17 cellular contexts compared by ENCODE assay signal in genomic region chr14:76901171-76902055, GRCh38.
DNase-seq lines count a peak whose midpoint lies in the region; ATAC-seq and TF ChIP-seq lines count a peak whose summit lies in the region.
"Had no signal": no experiment of that assay in that cellular context is flagged by ENCODE, and none has a peak within 500 bp of the region (broad histone marks: within the 10 kb centered on the region; RNA-seq: fewer than 3 reads in every experiment).

No MANE protein-coding gene starts in this region.

- peaks cover 0 to 1% (median 0%) of the 10 kb centered on the region in 7 donors for H3K9me3 Mint-ChIP-seq in CD4-positive, CD25-positive, alpha-beta regulatory T cell
- H3K9me3 Mint-ChIP-seq: effector memory CD8-positive, alpha-beta T cell had no signal

- H3K9me3 ChIP-seq in CD4-positive, CD25-positive, alpha-beta regulatory T cell (ENCODE audit: control insufficient read depth in 2 of 2, low read length in 2 of 2), result no peaks in the 10 kb centered on the region
- H3K9me3 ChIP-seq in ascending aorta, result no peaks in the 10 kb centered on the region
- H3K9me3 ChIP-seq: left ventricle myocardium inferior had no signal

- TF ChIP-seq POLR2A in GM18505 (IDR thresholded peaks at IDR 0.05; ENCODE audit: borderline replicate concordance, extremely low read depth, insufficient read depth, insufficient read length), result no peak

- H3K36me3 Mint-ChIP-seq in CD4-positive, CD25-positive, alpha-beta regulatory T cell, result no peaks in the 10 kb centered on the region

- H3K4me1 ChIP-seq in CD4-positive, CD25-positive, alpha-beta regulatory T cell (ENCODE audit: control insufficient read depth, insufficient read depth, low read length, poor library complexity, severe bottlenecking), result peaks cover 13% of the 10 kb centered on the region
- H3K4me1 ChIP-seq in ascending aorta, result peaks cover 10 to 30% of the 10 kb centered on the region in 2 donors

- peaks cover 6% of the 10 kb centered on the region for H3K27me3 Mint-ChIP-seq in CD4-positive, CD25-positive, alpha-beta regulatory T cell
- H3K27me3 Mint-ChIP-seq: B cell had no signal

- no peak for ATAC-seq in CD4-positive, CD25-positive, alpha-beta regulatory T cell (ENCODE audit: low read depth in 2 of 2)
- peak; percentile 25 for ATAC-seq in sciatic nerve
- ATAC-seq in HG03378 (IDR thresholded peaks at IDR 0.05; ENCODE audit: unreplicated experiment), result no peak
- no peak for ATAC-seq in GM18505 (IDR thresholded peaks at IDR 0.05; ENCODE audit: unreplicated experiment)
- no peak for ATAC-seq in GM19023 (IDR thresholded peaks at IDR 0.05; ENCODE audit: unreplicated experiment)
- ATAC-seq: effector memory CD8-positive, alpha-beta T cell had no signal

- DNase-seq in CD4-positive, CD25-positive, alpha-beta regulatory T cell, result no peak
- DNase-seq in ascending aorta (ENCODE audit: low spot score in 2 of 2), result no peak
- peak; percentile 86 for DNase-seq in fibroblast of gingiva (ENCODE audit: low read depth)
- DNase-seq in sciatic nerve (ENCODE audit: low spot score), result no peak
- no peak for DNase-seq in activated naive CD4-positive, alpha-beta T cell (lab: John Stamatoyannopoulos, UW)
- DNase-seq: anterior cingulate cortex; DMS79; effector memory CD8-positive, alpha-beta T cell; hypothalamus; left ventricle myocardium inferior; NCI-H1092; NCI-H345; T-helper 1 cell had no signal

- no peak for TF ChIP-seq CTCF in ascending aorta (IDR thresholded peaks at IDR 0.05)

- H3K4me3 Mint-ChIP-seq in CD4-positive, CD25-positive, alpha-beta regulatory T cell, result no peak overlapping the region
- H3K4me3 Mint-ChIP-seq: B cell; effector memory CD8-positive, alpha-beta T cell had no signal

- peaks cover 6 to 19% (median 8%) of the 10 kb centered on the region in 4 donors for H3K4me1 Mint-ChIP-seq in CD4-positive, CD25-positive, alpha-beta regulatory T cell

- intact Hi-C loops in ascending aorta (cut with DNase I), result no loop called here
- intact Hi-C loops in sciatic nerve (cut with DNase I), result no loop called here

- peak overlapping the region in 2 of 3 donors; percentile 42 to 75 for H3K27ac Mint-ChIP-seq in CD4-positive, CD25-positive, alpha-beta regulatory T cell
- H3K27ac Mint-ChIP-seq: B cell; effector memory CD8-positive, alpha-beta T cell had no signal

- no peak overlapping the region for H3K4me3 ChIP-seq in CD4-positive, CD25-positive, alpha-beta regulatory T cell (ENCODE audit: low read depth, low read length)
- H3K4me3 ChIP-seq in ascending aorta, result no peak overlapping the region
- H3K4me3 ChIP-seq: left ventricle myocardium inferior had no signal

- no peaks in the 10 kb centered on the region for H3K36me3 ChIP-seq in CD4-positive, CD25-positive, alpha-beta regulatory T cell (ENCODE audit: control insufficient read depth, insufficient read depth, low read length)
- no peaks in the 10 kb centered on the region for H3K36me3 ChIP-seq in ascending aorta
- H3K36me3 ChIP-seq: left ventricle myocardium inferior had no signal

- no peak overlapping the region for H3K27ac ChIP-seq in CD4-positive, CD25-positive, alpha-beta regulatory T cell (ENCODE audit: insufficient read depth, low read length, poor library complexity, severe bottlenecking)
- H3K27ac ChIP-seq in ascending aorta, result peak overlapping the region; percentile 81 to 83
- H3K27ac ChIP-seq: left ventricle myocardium inferior had no signal

- no peaks in the 10 kb centered on the region for H3K27me3 ChIP-seq in CD4-positive, CD25-positive, alpha-beta regulatory T cell (ENCODE audit: control insufficient read depth, insufficient read depth, low read length)
- no peaks in the 10 kb centered on the region for H3K27me3 ChIP-seq in ascending aorta
